In the genomic region with DNA sequence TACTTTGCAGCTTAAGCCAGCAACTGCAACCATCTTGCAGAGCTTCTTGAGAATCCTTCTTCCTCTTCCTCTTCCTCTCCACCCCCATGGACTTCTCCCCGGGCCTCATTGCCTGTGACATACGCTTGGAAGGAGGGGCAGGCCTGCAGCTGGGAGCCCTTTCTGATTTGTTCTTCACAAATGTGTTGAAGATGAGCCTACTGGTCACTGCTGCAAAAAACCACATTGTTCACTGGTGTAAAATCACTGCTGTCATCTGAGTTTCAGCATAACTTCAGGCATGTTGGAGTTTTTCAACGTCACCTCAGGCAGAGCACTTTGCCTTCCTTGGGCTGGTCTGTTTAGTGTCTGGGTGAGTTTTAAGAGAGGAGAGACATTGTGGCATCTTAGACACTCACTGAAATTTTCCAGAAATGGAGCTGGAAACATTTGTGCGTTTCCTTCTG, we compare ENCODE assay signal across 11 cellular contexts.
DNase-seq lines count a peak whose midpoint lies in the region; ATAC-seq and TF ChIP-seq lines count a peak whose summit lies in the region.
"Had no signal": no experiment of that assay in that cellular context is flagged by ENCODE, and none has a peak within 500 bp of the region (broad histone marks: within the 10 kb centered on the region; RNA-seq: fewer than 3 reads in every experiment).

No MANE protein-coding gene starts in this region.

- H3K4me1 Mint-ChIP-seq in central memory CD8-positive, alpha-beta T cell = peaks cover 13% of the 10 kb centered on the region
- H3K4me1 Mint-ChIP-seq in memory B cell = peaks cover 7% of the 10 kb centered on the region

- TF ChIP-seq CTCF in NB4 (IDR thresholded peaks at IDR 0.05; ENCODE audit: low read depth, low read length) (no peak), GM20000 (IDR thresholded peaks at IDR 0.05; ENCODE audit: extremely low read depth, missing control alignments) (no peak)

- H3K9me3 Mint-ChIP-seq in central memory CD8-positive, alpha-beta T cell = no peaks in the 10 kb centered on the region
- no peaks in the 10 kb centered on the region for H3K9me3 Mint-ChIP-seq in memory B cell

- no peak for ATAC-seq in central memory CD8-positive, alpha-beta T cell (replicated peaks; ENCODE audit: extremely low read depth, poor library complexity, severe bottlenecking)
- ATAC-seq in memory B cell (ENCODE audit: low read depth) = no peak
- ATAC-seq: body of pancreas had no signal

- H3K4me3 ChIP-seq in NB4 (ENCODE audit: low read depth, low read length) = no peak overlapping the region
- H3K4me3 ChIP-seq: body of pancreas had no signal

- DNase-seq in AML-193 (lab: John Stamatoyannopoulos, UW) (peak; percentile 38 to 57), NB4 (ENCODE audit: low read depth) (peak; percentile 14), memory B cell (ENCODE audit: low spot score in 2 of 2) (no peak), SW480 (ENCODE audit: low spot score) (no peak), iPS-NIHi7 (ENCODE audit: extremely low spot score) (no peak), GM20000 (ENCODE audit: low spot score) (no peak), ecto neural progenitor cell (ENCODE audit: low spot score) (no peak)
- no peak for DNase-seq in central memory CD8-positive, alpha-beta T cell (ENCODE audit: low spot score in 2 of 2)
- DNase-seq: activated CD4-positive, alpha-beta T cell treated with anti-CD3 and anti-CD28 coated beads for 1 hour; NCI-H226 had no signal

- H3K36me3 Mint-ChIP-seq in central memory CD8-positive, alpha-beta T cell (ENCODE audit: insufficient read depth) = no peaks in the 10 kb centered on the region
- H3K36me3 Mint-ChIP-seq in memory B cell = no peaks in the 10 kb centered on the region

- no peaks in the 10 kb centered on the region for H3K27me3 Mint-ChIP-seq in central memory CD8-positive, alpha-beta T cell
- no peaks in the 10 kb centered on the region for H3K27me3 Mint-ChIP-seq in memory B cell

- peak overlapping the region; percentile 13 for H3K27ac Mint-ChIP-seq in central memory CD8-positive, alpha-beta T cell (ENCODE audit: low read depth)
- H3K27ac Mint-ChIP-seq in memory B cell = peak overlapping the region; percentile 17

- H3K4me3 Mint-ChIP-seq in central memory CD8-positive, alpha-beta T cell = no peak overlapping the region
- no peak overlapping the region for H3K4me3 Mint-ChIP-seq in memory B cell

- no peak for TF ChIP-seq POLR2A in NB4 (IDR thresholded peaks at IDR 0.05; ENCODE audit: extremely low read depth, insufficient read length)

Comparison
In these comparisons a context has a peak if more than half of its experiments do, and no peak if none do; other contexts are left out.
1. DNase-seq: peak in AML-193 (2 of 2) and NB4 (single experiment); none in central memory CD8-positive, alpha-beta T cell (0 of 2), memory B cell (0 of 2), SW480 (single experiment), iPS-NIHi7 (single experiment), GM20000 (single experiment) and ecto neural progenitor cell (single experiment).